ENCODE assay signal across 1 cellular context in genomic region chr10:70926215-70927000, GRCh38.
TF ChIP-seq lines count a peak whose summit lies in the region.

No MANE protein-coding gene starts in this region.

TF ChIP-seq in HCT116, 20 proteins besides CTCF, POLR2A, EP300 and RAD21 (continued from another document):
- TF ChIP-seq TCF7L2 (IDR thresholded peaks at IDR 0.05; ENCODE audit: borderline replicate concordance, extremely low read depth, insufficient read depth, insufficient read length) (no peak), POLR2AphosphoS5 (IDR thresholded peaks at IDR 0.05; ENCODE audit: low read depth, low read length) (no peak)
